ENCODE assay signal across 27 cellular contexts in genomic region chr9:120862452-120862851, GRCh38. TPM values are rescaled to one million over a fixed set of nuclear protein-coding genes. Genes with fewer than 3 reads are reported as not detected.
DNase-seq lines count a peak whose midpoint lies in the region; ATAC-seq and TF ChIP-seq lines count a peak whose summit lies in the region.
"Had no signal": no experiment of that assay in that cellular context is flagged by ENCODE, and none has a peak within 500 bp of the region (broad histone marks: within the 10 kb centered on the region; RNA-seq: fewer than 3 reads in every experiment).

No MANE protein-coding gene starts in this region.

- no CpG with 5 or more reads among the region's 12 CpGs for WGBS in H9 (ENCODE audit: extremely low coverage, insufficient read length, low lambda C conversion rate)

- no peak overlapping the region for H2BK5ac ChIP-seq in H9 (ENCODE audit: insufficient read length, low read length)

- no peak overlapping the region for H3K18ac ChIP-seq in H9 (ENCODE audit: insufficient read length, low read depth, low read length)

- H3K4me1 Mint-ChIP-seq in H9 = peaks cover 0 to 12% of the 10 kb centered on the region in 2 experiments; a peak in 1 of 4 replicates
- peaks cover 10% of the 10 kb centered on the region for H3K4me1 Mint-ChIP-seq in activated T-helper 17 cell treated with anti-CD3 and anti-CD28 coated beads, Interleukin-2, amount 50 U/mL, for 72 hours
- peaks cover 63% of the 10 kb centered on the region for H3K4me1 Mint-ChIP-seq in stimulated activated naive CD8-positive, alpha-beta T cell treated with anti-CD3 and anti-CD28 coated beads, Interleukin-15, amount 100 ng/mL, for 72 hours

- no peaks in the 10 kb centered on the region for H3K79me1 ChIP-seq in H9 (ENCODE audit: insufficient read depth, low read depth, low read length, poor library complexity, severe bottlenecking)

- no peak overlapping the region for H2BK12ac ChIP-seq in H9 (ENCODE audit: insufficient read length, low read depth, low read length)

- H3K27me3 Mint-ChIP-seq in H9 (ENCODE audit: low read depth) = no peaks in the 10 kb centered on the region
- no peaks in the 10 kb centered on the region for H3K27me3 Mint-ChIP-seq in activated T-helper 17 cell treated with anti-CD3 and anti-CD28 coated beads, Interleukin-2, amount 50 U/mL, for 72 hours
- no peaks in the 10 kb centered on the region for H3K27me3 Mint-ChIP-seq in stimulated activated naive CD8-positive, alpha-beta T cell treated with anti-CD3 and anti-CD28 coated beads, Interleukin-15, amount 100 ng/mL, for 72 hours
- H3K27me3 Mint-ChIP-seq: CD8-positive, alpha-beta memory T cell had no signal

- DNase-seq in H9 (no peak), islet precursor cell (peak; percentile 45), upper lobe of right lung (peak; percentile 51), dermis blood vessel endothelial cell (no peak)
- DNase-seq in stimulated activated naive CD8-positive, alpha-beta T cell treated with anti-CD3 and anti-CD28 coated beads, Interleukin-15, amount 100 ng/mL, for 72 hours = no peak
- DNase-seq: CD8-positive, alpha-beta memory T cell; DMS 273 treated with DMSO at 0.1 percent for 48 hours; DMS79; EL; GDM1; Kasumi-1; NCI-H1417; NCI-H1694; NCI-H2029 treated with DMSO at 0.1 percent for 48 hours; NCI-H446 treated with DMSO at 0.1 percent for 48 hours; NCI-H526; NCI-H82; NK-92 treated with Interleukin-12 subunit alpha and Interleukin-12 subunit beta, amount 100 ng/mL, for 24 hours; PC-3; SJCRH30 had no signal

- 0 out of 3 replicates have a peak, but pooled peaks have one; percentile 18 for TF ChIP-seq CTCF in H9 (conservative IDR thresholded peaks at IDR 0.05)
- no peak for TF ChIP-seq CTCF in upper lobe of right lung (IDR thresholded peaks at IDR 0.05)

- H3K36me3 ChIP-seq in upper lobe of right lung = peaks cover 37% of the 10 kb centered on the region

- H3K23ac ChIP-seq in H9 (ENCODE audit: insufficient read length, low read depth, low read length) = no peak overlapping the region

- H3K9ac ChIP-seq in H9 (ENCODE audit: extremely low read depth, insufficient read length, low read length) = no peak overlapping the region

- H4K5ac ChIP-seq in H9 (ENCODE audit: insufficient read length, low read depth, low read length) = no peak overlapping the region

- H3K9me3 ChIP-seq in H9 (ENCODE audit: control insufficient read depth, low read depth, low read length) = no peaks in the 10 kb centered on the region
- H3K9me3 ChIP-seq in upper lobe of right lung = no peaks in the 10 kb centered on the region
- H3K9me3 ChIP-seq: SJCRH30 had no signal

- H3K23me2 ChIP-seq in H9 (ENCODE audit: insufficient read length, low read depth, low read length, poor library complexity, severe bottlenecking) = no peaks in the 10 kb centered on the region

- no peak overlapping the region for H2AK5ac ChIP-seq in H9 (ENCODE audit: insufficient read length, low read length)

- H3K4me3 Mint-ChIP-seq in H9 = no peak overlapping the region
- H3K4me3 Mint-ChIP-seq in activated T-helper 17 cell treated with anti-CD3 and anti-CD28 coated beads, Interleukin-2, amount 50 U/mL, for 72 hours = no peak overlapping the region
- no peak overlapping the region for H3K4me3 Mint-ChIP-seq in stimulated activated naive CD8-positive, alpha-beta T cell treated with anti-CD3 and anti-CD28 coated beads, Interleukin-15, amount 100 ng/mL, for 72 hours
- H3K4me3 Mint-ChIP-seq: CD8-positive, alpha-beta memory T cell had no signal

- H3K4me3 ChIP-seq in upper lobe of right lung = no peak overlapping the region
- H3K4me3 ChIP-seq: GM12878, SJCRH30 had no signal

- H3K9me3 Mint-ChIP-seq in H9 = no peaks in the 10 kb centered on the region
- H3K9me3 Mint-ChIP-seq in activated T-helper 17 cell treated with anti-CD3 and anti-CD28 coated beads, Interleukin-2, amount 50 U/mL, for 72 hours = no peaks in the 10 kb centered on the region
- H3K9me3 Mint-ChIP-seq in stimulated activated naive CD8-positive, alpha-beta T cell treated with anti-CD3 and anti-CD28 coated beads, Interleukin-15, amount 100 ng/mL, for 72 hours = no peaks in the 10 kb centered on the region
- H3K9me3 Mint-ChIP-seq: CD8-positive, alpha-beta memory T cell had no signal

- H3K27ac Mint-ChIP-seq in H9 = no peak overlapping the region
- H3K27ac Mint-ChIP-seq in activated T-helper 17 cell treated with anti-CD3 and anti-CD28 coated beads, Interleukin-2, amount 50 U/mL, for 72 hours = peak overlapping the region; percentile 34
- peak overlapping the region in 1 of 2 donors; percentile 87 for H3K27ac Mint-ChIP-seq in stimulated activated naive CD8-positive, alpha-beta T cell treated with anti-CD3 and anti-CD28 coated beads, Interleukin-15, amount 100 ng/mL, for 72 hours

- H3K79me2 ChIP-seq in H9 (ENCODE audit: insufficient read depth, low read length) = no peaks in the 10 kb centered on the region

- H4K91ac ChIP-seq in H9 (ENCODE audit: insufficient read length, low read depth, low read length) = no peak overlapping the region

- no peaks in the 10 kb centered on the region for H4K20me1 ChIP-seq in H9 (ENCODE audit: control insufficient read depth, insufficient read depth, insufficient read length)

- H3K56ac ChIP-seq in H9 (ENCODE audit: insufficient read length, low read depth, low read length) = no peak overlapping the region

- peaks cover 0 to 72% (median 22%) of the 10 kb centered on the region in 3 experiments; a peak in 4 of 7 replicates for H3K36me3 Mint-ChIP-seq in H9 (ENCODE audit: insufficient read depth in 1 of 3, low read depth in 3 of 3)
- peaks cover 92% of the 10 kb centered on the region for H3K36me3 Mint-ChIP-seq in activated T-helper 17 cell treated with anti-CD3 and anti-CD28 coated beads, Interleukin-2, amount 50 U/mL, for 72 hours (ENCODE audit: low read depth)

- H3K4me1 ChIP-seq in H9 (ENCODE audit: insufficient read depth, low read length) (no peaks in the 10 kb centered on the region), upper lobe of right lung (no peaks in the 10 kb centered on the region)

- H3K4me2 ChIP-seq in H9 (ENCODE audit: insufficient read depth, insufficient read length, low read length) = no peak overlapping the region

- H3K27me3 ChIP-seq in H9 (ENCODE audit: insufficient read depth, low read length) (no peaks in the 10 kb centered on the region), upper lobe of right lung (no peaks in the 10 kb centered on the region)
- H3K27me3 ChIP-seq: SJCRH30 had no signal

- ATAC-seq in activated T-helper 17 cell treated with anti-CD3 and anti-CD28 coated beads, Interleukin-2, amount 50 U/mL, for 72 hours (replicated peaks) = no peak
- ATAC-seq in upper lobe of right lung = no peak
- ATAC-seq in HG03520 (IDR thresholded peaks at IDR 0.05; ENCODE audit: unreplicated experiment) = no peak
- ATAC-seq in stimulated activated naive CD8-positive, alpha-beta T cell treated with anti-CD3 and anti-CD28 coated beads, Interleukin-15, amount 100 ng/mL, for 72 hours = no peak
- ATAC-seq: GM12878, HepG2, PC-3, Right ventricle myocardium inferior, SK-N-SH treated with all-trans-retinoic acid at 6 μM for 48 hours had no signal

- H2BK120ac ChIP-seq in H9 (ENCODE audit: low read depth, low read length, poor library complexity, severe bottlenecking) = no peak overlapping the region

- H4K8ac ChIP-seq in H9 (replicated peaks; ENCODE audit: insufficient read length, low read depth, low read length) = no peak overlapping the region

- no peak overlapping the region for H2BK20ac ChIP-seq in H9 (ENCODE audit: low read depth, low read length, poor library complexity, severe bottlenecking)

- H3K27ac ChIP-seq in H9 (ENCODE audit: insufficient read length, low read depth, low read length) = no peak overlapping the region
- H3K27ac ChIP-seq in upper lobe of right lung = no peak overlapping the region
- H3K27ac ChIP-seq: C4-2B, SJCRH30 had no signal

- intact Hi-C loops in upper lobe of right lung (cut with DNase I) = no loop called here

- no peak overlapping the region for H2BK15ac ChIP-seq in H9 (ENCODE audit: low read depth, low read length)

- no peak overlapping the region for H3K4ac ChIP-seq in H9 (ENCODE audit: low read depth, low read length)

- no peak overlapping the region; the same call in 1 of the 2 replicates for H3K14ac ChIP-seq in H9 (ENCODE audit: insufficient read depth, low read length)

- no peak overlapping the region for H3T11ph ChIP-seq in H9 (ENCODE audit: low read length)

- H2AFZ ChIP-seq in H9 (ENCODE audit: low read length) = no peak overlapping the region

RNA-seq across cellular contexts. Expression of gene PHF19, which starts 14.5 kb away (rescaled TPM):
- total RNA-seq in H9 (2021) (66.7 and 66.8 TPM in 2 replicates), upper lobe of right lung (19.0 TPM), dermis blood vessel endothelial cell (20.4 and 81.7 TPM in 2 replicates)
- total RNA-seq in activated T-helper 17 cell treated with anti-CD3 and anti-CD28 coated beads, Interleukin-2, amount 50 U/mL, for 72 hours = 100 to 1,000 TPM; 236 to 258 TPM

RNA-seq across cellular contexts. Expression of gene PSMD5, which starts 19.7 kb away (rescaled TPM):
- total RNA-seq in H9 (2021) = 64.9 and 68.9 TPM in 2 replicates
- 10 to 100 TPM; 60.2 to 62.8 TPM for total RNA-seq in activated T-helper 17 cell treated with anti-CD3 and anti-CD28 coated beads, Interleukin-2, amount 50 U/mL, for 72 hours
- 38.2 TPM for total RNA-seq in upper lobe of right lung
- 21.8 and 33.9 TPM in 2 replicates for total RNA-seq in dermis blood vessel endothelial cell

Comparison
In these comparisons a context has a peak if more than half of its experiments do, and no peak if none do; other contexts are left out.
1. DNase-seq: peak in islet precursor cell (single experiment) and upper lobe of right lung (single experiment); none in H9 (single experiment), dermis blood vessel endothelial cell (single experiment) and stimulated activated naive CD8-positive, alpha-beta T cell treated with anti-CD3 and anti-CD28 coated beads, Interleukin-15, amount 100 ng/mL, for 72 hours (0 of 2).